In genomic region chr1:156050376-156050775, GRCh38 we compare ENCODE assay signal across 25 cellular contexts. TPM values are rescaled to one million over a fixed set of nuclear protein-coding genes. Genes with fewer than 3 reads are reported as not detected.
DNase-seq lines count a peak whose midpoint lies in the region; ATAC-seq and TF ChIP-seq lines count a peak whose summit lies in the region.
"Had no signal": no experiment of that assay in that cellular context is flagged by ENCODE, and none has a peak within 500 bp of the region (broad histone marks: within the 10 kb centered on the region; RNA-seq: fewer than 3 reads in every experiment).

No MANE protein-coding gene starts in this region.

- CTCF ChIA-PET in A673 (lab: Charles Lee): no interaction called here

- BruUV-seq in A673 (replicated peaks; lab: Mats Ljungman, UMichigan): no TSS peak

- H3K27me3 Mint-ChIP-seq in glutamatergic neuron (ENCODE audit: unreplicated experiment): peaks cover 10% of the 10 kb centered on the region
- H3K27me3 Mint-ChIP-seq: activated naive CD8-positive, alpha-beta T cell treated with anti-CD3 and anti-CD28 coated beads, Interleukin-2, amount 10 ng/mL, durations not matched to agents 7 days and 5 days; CD4-positive, CD25-positive, alpha-beta regulatory T cell had no signal

- H3K4me3 ChIP-seq in psoas muscle: no peak overlapping the region
- H3K4me3 ChIP-seq in A673 (ENCODE audit: low read depth, low read length, poor library complexity, severe bottlenecking): no peak overlapping the region
- H3K4me3 ChIP-seq: suprapubic skin had no signal

- peaks cover 22% of the 10 kb centered on the region for H3K4me1 ChIP-seq in psoas muscle
- H3K4me1 ChIP-seq in A673 (ENCODE audit: insufficient read depth, low read length, poor library complexity, severe bottlenecking): peaks cover under 1% of the 10 kb centered on the region

- no peak for TF ChIP-seq CTCF in psoas muscle (IDR thresholded peaks at IDR 0.05)
- TF ChIP-seq CTCF in A673 (conservative IDR thresholded peaks at IDR 0.05; ENCODE audit: low read depth, low read length): no peak
- TF ChIP-seq CTCF in glutamatergic neuron (IDR thresholded peaks at IDR 0.05; ENCODE audit: partially characterized antibody, unreplicated experiment): no peak

- H3K36me3 ChIP-seq in psoas muscle (ENCODE audit: insufficient read depth in 1 of 2, low read depth in 1 of 2): peaks cover 0 to 50% of the 10 kb centered on the region in 2 donors
- peaks cover 31% of the 10 kb centered on the region for H3K36me3 ChIP-seq in A673 (ENCODE audit: insufficient read depth, low read length, poor library complexity, severe bottlenecking)

- POLR2A ChIA-PET in A673 (lab: Charles Lee; ENCODE audit: low non-redundant PET): no interaction called here

- no peaks in the 10 kb centered on the region for H3K9me3 ChIP-seq in psoas muscle
- no peaks in the 10 kb centered on the region for H3K9me3 ChIP-seq in A673 (ENCODE audit: low read depth, low read length, poor library complexity, severe bottlenecking)
- H3K9me3 ChIP-seq: suprapubic skin had no signal

- H3K27me3 ChIP-seq in psoas muscle (ENCODE audit: insufficient read depth in 3 of 3, low read length in 2 of 3) (no peaks in the 10 kb centered on the region), A673 (replicated peaks; ENCODE audit: insufficient read depth, low read depth, low read length, poor library complexity) (no peaks in the 10 kb centered on the region)
- H3K27me3 ChIP-seq: brain microvascular endothelial cell, suprapubic skin had no signal

- H3K27ac Mint-ChIP-seq in glutamatergic neuron (ENCODE audit: unreplicated experiment): no peak overlapping the region
- H3K27ac Mint-ChIP-seq: activated naive CD8-positive, alpha-beta T cell treated with anti-CD3 and anti-CD28 coated beads, Interleukin-2, amount 10 ng/mL, durations not matched to agents 7 days and 5 days; activated T-helper 2 cell treated with anti-CD3 and anti-CD28 coated beads, Interferon-gamma antibody, Interleukin-2, Interleukin-4, amounts not matched to agents 10 μg/mL and 5 μg/mL and 100 μg/mL, durations not matched to agents 14 hours and 24 hours and 36 hours; nephron progenitor cell had no signal

- H3K36me3 Mint-ChIP-seq in glutamatergic neuron (ENCODE audit: unreplicated experiment): peaks cover 1% of the 10 kb centered on the region

- DNase-seq in EH (ENCODE audit: low read depth) (peak; percentile 61), amygdala (lab: John Stamatoyannopoulos, UW) (peak in 42 of 56 donors; percentile 4 to 78 (median 46)), hypothalamus (lab: John Stamatoyannopoulos, UW) (peak in 26 of 51 donors; percentile 9 to 61 (median 31)), psoas muscle (peak; percentile 23 to 55), A673 (ENCODE audit: low spot score) (no peak), SW 1271 (lab: John Stamatoyannopoulos, UW) (no peak), glutamatergic neuron (no peak)
- DNase-seq in stimulated activated CD4-positive, alpha-beta T cell treated with anti-CD3 and anti-CD28 coated beads, Interleukin-1b, Interleukin-23, amount 100 ng/mL, for 48 hours: no peak
- DNase-seq: activated CD4-positive, alpha-beta T cell treated with anti-CD3 and anti-CD28 coated beads for 48 hours; activated naive CD8-positive, alpha-beta T cell treated with anti-CD3 and anti-CD28 coated beads, Interleukin-2, amount 10 ng/mL, durations not matched to agents 7 days and 5 days; brain microvascular endothelial cell; CD4-positive, CD25-positive, alpha-beta regulatory T cell; cortex of kidney; GDM1; mammary epithelial cell; NCI-H187; NCI-H748 treated with DMSO at 0.1 percent for 48 hours; nephron progenitor cell; OCI-M1; retina had no signal

- intact Hi-C loops in psoas muscle (cut with DNase I) (no loop called here), A673 (cut with micrococcal nuclease; ENCODE audit: unreplicated experiment) (no loop called here)

- no peak overlapping the region for H3K4me3 Mint-ChIP-seq in glutamatergic neuron (ENCODE audit: unreplicated experiment)
- H3K4me3 Mint-ChIP-seq: activated naive CD8-positive, alpha-beta T cell treated with anti-CD3 and anti-CD28 coated beads, Interleukin-2, amount 10 ng/mL, durations not matched to agents 7 days and 5 days; nephron progenitor cell had no signal

- no peaks in the 10 kb centered on the region for H3K4me1 Mint-ChIP-seq in glutamatergic neuron (ENCODE audit: low read depth, unreplicated experiment)

- 33 to 41% (median 39%) methylated on average over 4 of the region's 4 CpGs for WGBS in psoas muscle, 3 donors

- no peak for ATAC-seq in psoas muscle
- ATAC-seq: HepG2 had no signal

- peaks cover 9% of the 10 kb centered on the region for H3K9me3 Mint-ChIP-seq in glutamatergic neuron (ENCODE audit: unreplicated experiment)
- H3K9me3 Mint-ChIP-seq: activated naive CD8-positive, alpha-beta T cell treated with anti-CD3 and anti-CD28 coated beads, Interleukin-2, amount 10 ng/mL, durations not matched to agents 7 days and 5 days; activated T-helper 2 cell treated with anti-CD3 and anti-CD28 coated beads, Interferon-gamma antibody, Interleukin-2, Interleukin-4, amounts not matched to agents 10 μg/mL and 5 μg/mL and 100 μg/mL, durations not matched to agents 14 hours and 24 hours and 36 hours; CD4-positive, CD25-positive, alpha-beta regulatory T cell; nephron progenitor cell had no signal

- H3K27ac ChIP-seq in psoas muscle (peak overlapping the region; percentile 46), A673 (ENCODE audit: low read depth, low read length, poor library complexity, severe bottlenecking) (no peak overlapping the region)
- H3K27ac ChIP-seq: brain microvascular endothelial cell, suprapubic skin had no signal

RNA-seq across cellular contexts. Expression of gene UBQLN4, which starts 3.2 kb away (rescaled TPM):
- total RNA-seq in psoas muscle (10 to 100 TPM; 46.6 to 64.9 (median 53.1) TPM), A673 (2021) (66.6 and 75.2 TPM in 2 replicates), glutamatergic neuron (ENCODE audit: unreplicated experiment) (52.4 TPM)
- polyA plus RNA-seq in psoas muscle: 10 to 100 TPM; 36.8 to 73.9 (median 55.5) TPM

RNA-seq across cellular contexts. Expression of gene LAMTOR2, which starts 4.2 kb away (rescaled TPM):
- 10 to 100 TPM; 46.1 to 63.9 (median 51.2) TPM for total RNA-seq in psoas muscle
- polyA plus RNA-seq in psoas muscle: 100 to 1,000 TPM in 1 of 3 donors, 10 to 100 TPM in 2; 89.0 to 101 (median 95.7) TPM
- total RNA-seq in A673 (2021): 52.0 and 63.6 TPM in 2 replicates
- total RNA-seq in glutamatergic neuron (ENCODE audit: unreplicated experiment): 47.0 TPM

RNA-seq across cellular contexts. Expression of gene RAB25, which starts 10.6 kb away (rescaled TPM):
- total RNA-seq in psoas muscle (not detected), A673 (2021) (0.47 and 0.66 TPM in 2 replicates), glutamatergic neuron (ENCODE audit: unreplicated experiment) (not detected)
- under 1 TPM; 0.07 to 0.34 (median 0.13) TPM for polyA plus RNA-seq in psoas muscle
- total RNA-seq: T-helper 1 cell treated with Interleukin-12 subunit alpha and Interleukin-12 subunit beta and Interleukin-4 antibody, amounts not matched to agents 30 ng/mL and 1 ng/mL, for 36 hours had no signal
- polyA plus RNA-seq: AG04450 had no signal

RNA-seq across cellular contexts. Expression of gene SSR2, which starts 29.6 kb away (rescaled TPM):
- total RNA-seq in psoas muscle (10 to 100 TPM; 44.6 to 77.5 (median 61.6) TPM), A673 (2021) (220 and 233 TPM in 2 replicates), glutamatergic neuron (ENCODE audit: unreplicated experiment) (199 TPM)
- polyA plus RNA-seq in psoas muscle: 100 to 1,000 TPM in 2 of 3 donors, 10 to 100 TPM in 1; 83.0 to 255 (median 124) TPM

RNA-seq across cellular contexts. Expression of gene MEX3A, which starts 31.9 kb away (rescaled TPM):
- under 1 TPM; 0.06 to 0.28 (median 0.11) TPM for total RNA-seq in psoas muscle
- under 1 TPM; 0.07 to 0.42 (median 0.22) TPM for polyA plus RNA-seq in psoas muscle
- total RNA-seq in A673 (2021): 90.0 and 92.5 TPM in 2 replicates
- total RNA-seq in glutamatergic neuron (ENCODE audit: unreplicated experiment): 114 TPM
- total RNA-seq: CD4-positive, CD25-positive, alpha-beta regulatory T cell; T-helper 1 cell treated with Interleukin-12 subunit alpha and Interleukin-12 subunit beta and Interleukin-4 antibody, amounts not matched to agents 30 ng/mL and 1 ng/mL, for 36 hours had no signal
- polyA plus RNA-seq: CD4-positive, CD25-positive, alpha-beta regulatory T cell had no signal

Comparison
In these comparisons a context has a peak if more than half of its experiments do, and no peak if none do; other contexts are left out.
1. DNase-seq: peak in EH (single experiment), amygdala (42 of 56), hypothalamus (26 of 51) and psoas muscle (2 of 2); none in stimulated activated CD4-positive, alpha-beta T cell treated with anti-CD3 and anti-CD28 coated beads, Interleukin-1b, Interleukin-23, amount 100 ng/mL, for 48 hours (single experiment), A673 (single experiment), SW 1271 (0 of 2) and glutamatergic neuron (single experiment).